Comparison of ENCODE assay signal across 8 cellular contexts in the genomic region with DNA sequence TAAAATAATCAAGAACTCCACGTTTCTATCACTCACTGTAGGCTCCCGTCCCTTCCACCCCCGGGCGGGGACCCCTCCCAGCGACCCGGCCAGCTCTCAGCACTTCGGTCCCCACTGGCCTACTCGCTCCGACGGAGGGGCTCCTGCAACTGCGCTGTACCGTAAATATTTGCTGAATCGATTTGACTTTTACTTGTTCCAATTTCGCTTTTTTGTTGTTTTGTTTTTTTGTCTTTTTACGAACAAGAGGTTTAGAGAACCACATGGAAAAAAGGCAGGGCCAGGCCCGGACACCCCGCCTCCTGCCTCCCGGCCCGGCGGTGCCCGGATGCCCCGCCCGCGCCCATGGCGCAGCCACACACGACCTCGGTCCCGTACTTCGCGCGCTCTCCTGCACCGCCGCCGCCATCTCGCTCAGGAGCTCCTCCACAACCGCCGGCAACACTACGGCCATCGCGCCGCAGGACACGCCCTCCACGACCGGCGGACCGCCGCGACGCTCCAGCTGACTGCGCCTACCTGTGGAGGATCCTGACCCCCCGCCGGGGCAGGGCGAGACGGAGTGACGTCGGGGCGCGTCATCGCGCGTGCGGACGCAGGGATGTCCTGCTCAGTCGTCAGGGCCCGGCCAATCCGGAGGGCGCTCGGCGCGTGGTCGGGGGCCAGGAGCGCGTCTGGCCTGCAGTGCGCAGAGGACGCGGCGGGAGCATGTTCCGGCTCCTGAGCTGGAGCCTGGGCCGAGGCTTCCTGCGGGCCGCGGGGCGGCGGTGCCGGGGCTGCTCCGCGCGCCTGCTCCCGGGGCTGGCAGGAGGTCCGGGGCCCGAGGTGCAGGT. TPM values are rescaled to one million over a fixed set of nuclear protein-coding genes. Genes with fewer than 3 reads are reported as not detected.
DNase-seq lines count a peak whose midpoint lies in the region; ATAC-seq and TF ChIP-seq lines count a peak whose summit lies in the region.

A gene with protein sequence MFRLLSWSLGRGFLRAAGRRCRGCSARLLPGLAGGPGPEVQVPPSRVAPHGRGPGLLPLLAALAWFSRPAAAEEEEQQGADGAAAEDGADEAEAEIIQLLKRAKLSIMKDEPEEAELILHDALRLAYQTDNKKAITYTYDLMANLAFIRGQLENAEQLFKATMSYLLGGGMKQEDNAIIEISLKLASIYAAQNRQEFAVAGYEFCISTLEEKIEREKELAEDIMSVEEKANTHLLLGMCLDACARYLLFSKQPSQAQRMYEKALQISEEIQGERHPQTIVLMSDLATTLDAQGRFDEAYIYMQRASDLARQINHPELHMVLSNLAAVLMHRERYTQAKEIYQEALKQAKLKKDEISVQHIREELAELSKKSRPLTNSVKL (plus strand): TSS at position 684 of the 833 bp plus-strand sequence. CDS start 25 bp downstream, at position 709.
A gene with protein sequence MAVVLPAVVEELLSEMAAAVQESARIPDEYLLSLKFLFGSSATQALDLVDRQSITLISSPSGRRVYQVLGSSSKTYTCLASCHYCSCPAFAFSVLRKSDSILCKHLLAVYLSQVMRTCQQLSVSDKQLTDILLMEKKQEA (minus strand): TSS at position 564 of the 833 bp plus-strand sequence. CDS start 110 bp downstream, at position 454.

- H3K27ac ChIP-seq in SU-DHL-6 (ENCODE audit: low read depth, low read length) (peak within 1 kb of the TSS; percentile 87), ovary (peak within 1 kb of the TSS; percentile 94 to 98), thymus (ENCODE audit: low read depth) (peak within 1 kb of the TSS; percentile 98)

- no peaks in the 10 kb centered on the region for H3K9me2 ChIP-seq in SU-DHL-6 (replicated peaks; ENCODE audit: insufficient read depth, low read length)

- H3K36me3 ChIP-seq in SU-DHL-6 (ENCODE audit: low read length) (peaks cover 23% of the 10 kb centered on the region), ovary (no peaks in the 10 kb centered on the region), thymus (ENCODE audit: control insufficient read depth, insufficient read depth) (peaks cover 15% of the 10 kb centered on the region)

- ATAC-seq in HG02763 (IDR thresholded peaks at IDR 0.05; ENCODE audit: unreplicated experiment) (peak; percentile 90), Right ventricle myocardium inferior (peak; percentile 99)

- H3K4me2 ChIP-seq in SU-DHL-6 (ENCODE audit: low read depth, low read length, poor library complexity, severe bottlenecking) = peak within 1 kb of the TSS; percentile 80

- H4K20me1 ChIP-seq in SU-DHL-6 (ENCODE audit: low read depth, low read length) = no peaks in the 10 kb centered on the region

- intact Hi-C loops in Right ventricle myocardium inferior (cut with DNase I) (loop anchor here (2.0 to 10.0 kb wide), 2 partner anchors 55 to 171 kb away; partner anchors contain the start of gene ADORA2B), ovary (cut with DNase I) (no loop called here)

- H3K4me3 ChIP-seq in GM12875 (ENCODE audit: low read depth, low read length) = peak within 1 kb of the TSS; percentile 97
- peak within 1 kb of the TSS; percentile 69 for H3K4me3 ChIP-seq in SU-DHL-6 (ENCODE audit: insufficient read depth, low read length, poor library complexity, severe bottlenecking)
- peak within 1 kb of the TSS; percentile 68 for H3K4me3 ChIP-seq in ovary
- H3K4me3 ChIP-seq in thymus (ENCODE audit: low read length) = peak within 1 kb of the TSS; percentile 69

- DNase-seq in NCI-H1417 (lab: John Stamatoyannopoulos, UW) = peak; percentile 91 to 95 (median 93)
- DNase-seq in activated naive CD8-positive, alpha-beta T cell treated with anti-CD3 and anti-CD28 coated beads, Interleukin-2, amount 50 U/mL, for 16 hours (ENCODE audit: low read depth, low spot score) = peak; percentile 82
- peak; percentile 99 for DNase-seq in Right ventricle myocardium inferior (ENCODE audit: missing footprints)
- DNase-seq in ovary = peak; percentile 95 to 97 (median 96)

- no peak for TF ChIP-seq EP300 in ovary (IDR thresholded peaks at IDR 0.05)

- H2AFZ ChIP-seq in SU-DHL-6 (ENCODE audit: low read depth, low read length, severe bottlenecking) = peak within 1 kb of the TSS; percentile 99

- peaks cover 10% of the 10 kb centered on the region for H3K4me1 ChIP-seq in ovary (ENCODE audit: insufficient read depth)
- H3K4me1 ChIP-seq in thymus (ENCODE audit: control insufficient read depth, insufficient read depth, low read length) = peaks cover 16% of the 10 kb centered on the region

- WGBS in ovary, 3 donors = 0% methylated on average over 80 to 91 of the region's 91 CpGs
- under 1% methylated on average over 91 of the region's 91 CpGs for WGBS in thymus

- no peaks in the 10 kb centered on the region for H3K9me3 ChIP-seq in SU-DHL-6 (ENCODE audit: insufficient read depth, low read length)
- H3K9me3 ChIP-seq in ovary = no peaks in the 10 kb centered on the region
- no peaks in the 10 kb centered on the region for H3K9me3 ChIP-seq in thymus (ENCODE audit: control insufficient read depth)

- H3K27me3 ChIP-seq in SU-DHL-6 (ENCODE audit: low read length) (no peaks in the 10 kb centered on the region), ovary (no peaks in the 10 kb centered on the region), thymus (ENCODE audit: control insufficient read depth, insufficient read depth) (no peaks in the 10 kb centered on the region)

- peaks cover 13% of the 10 kb centered on the region for H3F3A ChIP-seq in SU-DHL-6 (ENCODE audit: insufficient read depth)

- H3K79me2 ChIP-seq in SU-DHL-6 (ENCODE audit: insufficient read depth, low read length) = peaks cover 21% of the 10 kb centered on the region

- TF ChIP-seq POLR2A in ovary (IDR thresholded peaks at IDR 0.05) = peak; percentile 92

- TF ChIP-seq CTCF in GM12875 (IDR thresholded peaks at IDR 0.05; ENCODE audit: borderline replicate concordance, insufficient read depth, low read depth, low read length) = no peak
- no peak for TF ChIP-seq CTCF in SU-DHL-6 (IDR thresholded peaks at IDR 0.05; ENCODE audit: insufficient read depth, low read length, poor library complexity, severe bottlenecking)
- peak in 2 of 3 donors; percentile 7 to 21 for TF ChIP-seq CTCF in ovary (IDR thresholded peaks at IDR 0.05)

- peak within 1 kb of the TSS; percentile 73 for H3K9ac ChIP-seq in SU-DHL-6 (ENCODE audit: low read length)

RNA-seq across cellular contexts. Expression of the first gene that starts in this region (rescaled TPM):
- total RNA-seq in Right ventricle myocardium inferior = 18.9 TPM
- 10 to 100 TPM; 28.4 to 80.0 (median 34.3) TPM for total RNA-seq in ovary
- polyA plus RNA-seq in ovary = 10 to 100 TPM; 19.2 to 32.4 TPM
- polyA plus RNA-seq in thymus = 29.4 TPM

RNA-seq across cellular contexts. Expression of the second gene that starts in this region (rescaled TPM):
- total RNA-seq in Right ventricle myocardium inferior = 24.8 TPM
- total RNA-seq in ovary = 10 to 100 TPM; 14.4 to 36.2 (median 23.4) TPM
- 10 to 100 TPM; 34.7 to 62.5 TPM for polyA plus RNA-seq in ovary
- 57.6 TPM for polyA plus RNA-seq in thymus

Comparison
In these comparisons a context has a peak if more than half of its experiments do, and no peak if none do; other contexts are left out.
1. Peak in every context shown above with its lines: DNase-seq, ATAC-seq, H3K4me3 ChIP-seq and H3K27ac ChIP-seq.
2. CTCF ChIP-seq: peak in ovary (2 of 3); none in GM12875 (single experiment) and SU-DHL-6 (single experiment).